Comparison of ENCODE assay signal across 7 cellular contexts in genomic region chr17:3535253-3535995, GRCh38. TPM values are rescaled to one million over a fixed set of nuclear protein-coding genes. Genes with fewer than 3 reads are reported as not detected.
DNase-seq lines count a peak whose midpoint lies in the region; ATAC-seq and TF ChIP-seq lines count a peak whose summit lies in the region.

No MANE protein-coding gene starts in this region.

- H3K4me1 Mint-ChIP-seq in activated naive CD8-positive, alpha-beta T cell (ENCODE audit: low read depth) = no peaks in the 10 kb centered on the region
- no peaks in the 10 kb centered on the region for H3K4me1 Mint-ChIP-seq in osteocyte (ENCODE audit: unreplicated experiment)

- H3K27ac ChIP-seq in cardiac muscle cell (no peak overlapping the region), tibial nerve (peak overlapping the region; percentile 76 to 96 (median 85))

- H3K27ac Mint-ChIP-seq in activated naive CD8-positive, alpha-beta T cell = peak overlapping the region; percentile 16
- no peak overlapping the region for H3K27ac Mint-ChIP-seq in osteocyte (ENCODE audit: unreplicated experiment)

- H3K36me3 ChIP-seq in cardiac muscle cell (no peaks in the 10 kb centered on the region), tibial nerve (no peaks in the 10 kb centered on the region)

- TF ChIP-seq POLR2A in tibial nerve (IDR thresholded peaks at IDR 0.05) = no peak

- WGBS in tibial nerve, 2 donors = 2 to 3% methylated on average over 32 to 36 of the region's 44 CpGs

- no peaks in the 10 kb centered on the region for H3K9me3 Mint-ChIP-seq in activated naive CD8-positive, alpha-beta T cell (ENCODE audit: low read depth)
- H3K9me3 Mint-ChIP-seq in osteocyte (ENCODE audit: unreplicated experiment) = no peaks in the 10 kb centered on the region

- H3K27me3 ChIP-seq in cardiac muscle cell = no peaks in the 10 kb centered on the region
- no peaks in the 10 kb centered on the region for H3K27me3 ChIP-seq in tibial nerve

- TF ChIP-seq CTCF in cardiac muscle cell (IDR thresholded peaks at IDR 0.05; ENCODE audit: low read depth, low read length) (peak; percentile 78), osteocyte (IDR thresholded peaks at IDR 0.05) (peak; percentile 58), tibial nerve (IDR thresholded peaks at IDR 0.05) (peak; percentile 50 to 93 (median 87))

- TF ChIP-seq EP300 in tibial nerve (IDR thresholded peaks at IDR 0.05) = peak in 1 of 2 donors; percentile 57

- no peaks in the 10 kb centered on the region for H3K36me3 Mint-ChIP-seq in activated naive CD8-positive, alpha-beta T cell
- H3K36me3 Mint-ChIP-seq in osteocyte (ENCODE audit: unreplicated experiment) = no peaks in the 10 kb centered on the region

- peak; percentile 53 for ATAC-seq in GM21447 (IDR thresholded peaks at IDR 0.05; ENCODE audit: unreplicated experiment)
- ATAC-seq in HG03159 (IDR thresholded peaks at IDR 0.05; ENCODE audit: unreplicated experiment) = no peak

- DNase-seq in RPMI8226 (peak; percentile 59), cardiac muscle cell (ENCODE audit: low read depth in 1 of 2, low spot score in 1 of 2) (peak; percentile 79 to 91), osteocyte (ENCODE audit: extremely low spot score, unreplicated experiment) (no peak), tibial nerve (ENCODE audit: low spot score in 2 of 2) (peak in 1 of 2 donors; percentile 54)

- peaks cover 8% of the 10 kb centered on the region for H3K4me1 ChIP-seq in cardiac muscle cell (ENCODE audit: low read depth)
- peaks cover 0 to 52% (median 6%) of the 10 kb centered on the region in 4 donors for H3K4me1 ChIP-seq in tibial nerve

- no peaks in the 10 kb centered on the region for H3K9me3 ChIP-seq in cardiac muscle cell (ENCODE audit: low read depth)
- H3K9me3 ChIP-seq in tibial nerve = no peaks in the 10 kb centered on the region

- H3K4me3 Mint-ChIP-seq in activated naive CD8-positive, alpha-beta T cell = peak overlapping the region; percentile 66
- peak overlapping the region; percentile 32 for H3K4me3 Mint-ChIP-seq in osteocyte (ENCODE audit: unreplicated experiment)

- H3K27me3 Mint-ChIP-seq in activated naive CD8-positive, alpha-beta T cell = no peaks in the 10 kb centered on the region
- H3K27me3 Mint-ChIP-seq in osteocyte (ENCODE audit: unreplicated experiment) = peaks cover 16% of the 10 kb centered on the region

- H3K4me3 ChIP-seq in cardiac muscle cell = peak overlapping the region; percentile 10
- peak overlapping the region; percentile 20 to 51 (median 32) for H3K4me3 ChIP-seq in tibial nerve

RNA-seq across cellular contexts. Expression of gene TRPV3, which starts 22.2 kb away (rescaled TPM):
- total RNA-seq in cardiac muscle cell (1.8 and 2.0 TPM in 2 replicates), osteocyte (0.08 and 0.50 TPM in 2 replicates), tibial nerve (10 to 100 TPM in 1 of 4 donors, 1 to 10 TPM in 3; 4.2 to 21.4 (median 9.7) TPM)
- polyA plus RNA-seq in cardiac muscle cell = 1.1 and 1.2 TPM in 2 replicates

RNA-seq across cellular contexts. Expression of gene ASPA, which starts 59.6 kb away (rescaled TPM):
- total RNA-seq in cardiac muscle cell = not detected in 2 replicates
- polyA plus RNA-seq in cardiac muscle cell = not detected in 2 replicates
- not detected in 2 replicates for total RNA-seq in osteocyte
- total RNA-seq in tibial nerve = 10 to 100 TPM in 3 of 4 donors, 1 to 10 TPM in 1; 7.8 to 19.2 (median 15.4) TPM
